In the genomic region with DNA sequence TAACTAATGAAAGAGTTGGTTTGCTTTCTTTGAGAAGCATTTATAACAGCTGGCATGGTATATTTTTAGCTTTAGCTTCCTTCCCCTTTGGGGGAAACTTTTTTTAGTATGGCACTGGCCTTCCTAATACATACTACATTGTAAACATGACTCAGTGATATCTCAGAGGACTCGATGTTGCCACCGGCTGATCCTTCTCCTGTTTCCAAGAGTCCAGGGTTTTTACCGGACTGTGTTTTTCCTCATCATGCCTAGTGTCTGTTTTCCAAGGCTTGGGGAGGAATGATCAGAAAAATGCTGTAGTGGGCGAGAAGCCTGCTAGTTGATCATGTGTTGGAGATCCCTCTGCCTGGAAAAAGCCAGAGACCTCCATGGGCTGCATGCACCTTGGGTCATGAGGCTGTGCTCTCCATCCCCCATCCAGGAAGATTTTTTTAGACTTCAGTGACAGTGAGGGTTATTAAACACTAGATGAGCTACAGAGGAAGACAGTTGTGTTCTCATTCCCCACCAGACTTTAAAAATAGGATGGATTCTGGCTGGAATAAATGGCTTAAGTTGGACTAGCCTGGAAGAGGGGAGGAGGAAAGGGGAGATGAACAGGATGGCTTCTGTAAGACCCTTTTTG, we compare ENCODE assay signal across 1 cellular context.
TF ChIP-seq lines count a peak whose summit lies in the region.

No MANE protein-coding gene starts in this region.

TF ChIP-seq in GM12878, 131 proteins besides CTCF, POLR2A, EP300 and RAD21:
- TF ChIP-seq, protein P1, sequence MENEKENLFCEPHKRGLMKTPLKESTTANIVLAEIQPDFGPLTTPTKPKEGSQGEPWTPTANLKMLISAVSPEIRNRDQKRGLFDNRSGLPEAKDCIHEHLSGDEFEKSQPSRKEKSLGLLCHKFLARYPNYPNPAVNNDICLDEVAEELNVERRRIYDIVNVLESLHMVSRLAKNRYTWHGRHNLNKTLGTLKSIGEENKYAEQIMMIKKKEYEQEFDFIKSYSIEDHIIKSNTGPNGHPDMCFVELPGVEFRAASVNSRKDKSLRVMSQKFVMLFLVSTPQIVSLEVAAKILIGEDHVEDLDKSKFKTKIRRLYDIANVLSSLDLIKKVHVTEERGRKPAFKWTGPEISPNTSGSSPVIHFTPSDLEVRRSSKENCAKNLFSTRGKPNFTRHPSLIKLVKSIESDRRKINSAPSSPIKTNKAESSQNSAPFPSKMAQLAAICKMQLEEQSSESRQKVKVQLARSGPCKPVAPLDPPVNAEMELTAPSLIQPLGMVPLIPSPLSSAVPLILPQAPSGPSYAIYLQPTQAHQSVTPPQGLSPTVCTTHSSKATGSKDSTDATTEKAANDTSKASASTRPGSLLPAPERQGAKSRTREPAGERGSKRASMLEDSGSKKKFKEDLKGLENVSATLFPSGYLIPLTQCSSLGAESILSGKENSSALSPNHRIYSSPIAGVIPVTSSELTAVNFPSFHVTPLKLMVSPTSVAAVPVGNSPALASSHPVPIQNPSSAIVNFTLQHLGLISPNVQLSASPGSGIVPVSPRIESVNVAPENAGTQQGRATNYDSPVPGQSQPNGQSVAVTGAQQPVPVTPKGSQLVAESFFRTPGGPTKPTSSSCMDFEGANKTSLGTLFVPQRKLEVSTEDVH (IDR thresholded peaks at IDR 0.05; ENCODE audit: low read depth, partially characterized antibody), result no peak
- TF ChIP-seq MLLT1 (IDR thresholded peaks at IDR 0.05), result no peak
- no peak for TF ChIP-seq RAD51 (IDR thresholded peaks at IDR 0.05)
- TF ChIP-seq IKZF2 (IDR thresholded peaks at IDR 0.05), result no peak
- TF ChIP-seq RCOR1 (conservative IDR thresholded peaks at IDR 0.05; ENCODE audit: low read depth, low read length), result no peak
- TF ChIP-seq, protein P2, sequence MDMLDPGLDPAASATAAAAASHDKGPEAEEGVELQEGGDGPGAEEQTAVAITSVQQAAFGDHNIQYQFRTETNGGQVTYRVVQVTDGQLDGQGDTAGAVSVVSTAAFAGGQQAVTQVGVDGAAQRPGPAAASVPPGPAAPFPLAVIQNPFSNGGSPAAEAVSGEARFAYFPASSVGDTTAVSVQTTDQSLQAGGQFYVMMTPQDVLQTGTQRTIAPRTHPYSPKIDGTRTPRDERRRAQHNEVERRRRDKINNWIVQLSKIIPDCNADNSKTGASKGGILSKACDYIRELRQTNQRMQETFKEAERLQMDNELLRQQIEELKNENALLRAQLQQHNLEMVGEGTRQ (IDR thresholded peaks at IDR 0.05; ENCODE audit: borderline replicate concordance, low read depth, low read length), result no peak
- TF ChIP-seq ZNF687 (IDR thresholded peaks at IDR 0.05), result no peak
- no peak for TF ChIP-seq KDM1A (IDR thresholded peaks at IDR 0.05; ENCODE audit: borderline replicate concordance)
